In genomic region chr10:93567277-93568104, GRCh38 we compare ENCODE assay signal across 16 cellular contexts. TPM values are rescaled to one million over a fixed set of nuclear protein-coding genes. Genes with fewer than 3 reads are reported as not detected.
DNase-seq lines count a peak whose midpoint lies in the region; ATAC-seq and TF ChIP-seq lines count a peak whose summit lies in the region.
"Had no signal": no experiment of that assay in that cellular context is flagged by ENCODE, and none has a peak within 500 bp of the region (broad histone marks: within the 10 kb centered on the region; RNA-seq: fewer than 3 reads in every experiment).

No MANE protein-coding gene starts in this region.

- ATAC-seq in mucosa of descending colon: no peak

- H3K4me1 ChIP-seq in HUES48 (ENCODE audit: control insufficient read depth, insufficient read depth, low read length) (peaks cover 20% of the 10 kb centered on the region), mucosa of descending colon (ENCODE audit: low read depth) (peaks cover 7% of the 10 kb centered on the region), subcutaneous abdominal adipose tissue (ENCODE audit: control insufficient read depth in 5 of 5, insufficient read depth in 5 of 5, low read length in 5 of 5) (peaks cover 3 to 55% (median 33%) of the 10 kb centered on the region in 5 donors)

- peaks cover 40% of the 10 kb centered on the region for H3K27me3 Mint-ChIP-seq in dendritic cell treated with granulocyte-macrophage colony-stimulating factor and Interleukin-4, amounts not matched to agents 40 ng/mL and 50 ng/mL, for 4 days

- no peaks in the 10 kb centered on the region for H3K9me3 Mint-ChIP-seq in dendritic cell treated with granulocyte-macrophage colony-stimulating factor and Interleukin-4, amounts not matched to agents 40 ng/mL and 50 ng/mL, for 4 days
- H3K9me3 Mint-ChIP-seq: activated naive CD8-positive, alpha-beta T cell treated with anti-CD3 and anti-CD28 coated beads, Interleukin-2, amount 10 ng/mL, durations not matched to agents 7 days and 5 days; CD4-positive, alpha-beta T cell had no signal

- no peak for TF ChIP-seq POLR2A in erythroblast (IDR thresholded peaks at IDR 0.05; ENCODE audit: low read length)

- H3K27me3 ChIP-seq in HUES48 (ENCODE audit: control insufficient read depth, insufficient read depth, low read length) (peaks cover 89% of the 10 kb centered on the region), subcutaneous abdominal adipose tissue (ENCODE audit: control insufficient read depth in 5 of 5, insufficient read depth in 4 of 5, low read length in 5 of 5) (peaks cover 0 to 21% (median 8%) of the 10 kb centered on the region in 5 donors)

- peak overlapping the region; percentile 63 for H3K27ac Mint-ChIP-seq in dendritic cell treated with granulocyte-macrophage colony-stimulating factor and Interleukin-4, amounts not matched to agents 40 ng/mL and 50 ng/mL, for 4 days
- H3K27ac Mint-ChIP-seq: activated naive CD8-positive, alpha-beta T cell treated with anti-CD3 and anti-CD28 coated beads, Interleukin-2, amount 10 ng/mL, durations not matched to agents 7 days and 5 days; CD4-positive, alpha-beta T cell had no signal

- H3K36me3 Mint-ChIP-seq in dendritic cell treated with granulocyte-macrophage colony-stimulating factor and Interleukin-4, amounts not matched to agents 40 ng/mL and 50 ng/mL, for 4 days (ENCODE audit: low read depth): peaks cover 10% of the 10 kb centered on the region
- H3K36me3 Mint-ChIP-seq: activated naive CD8-positive, alpha-beta T cell treated with anti-CD3 and anti-CD28 coated beads, Interleukin-2, amount 10 ng/mL, durations not matched to agents 7 days and 5 days had no signal

- peaks cover 66% of the 10 kb centered on the region for H3K4me1 Mint-ChIP-seq in dendritic cell treated with granulocyte-macrophage colony-stimulating factor and Interleukin-4, amounts not matched to agents 40 ng/mL and 50 ng/mL, for 4 days (ENCODE audit: low read depth)

- H3K9me3 ChIP-seq in HUES48 (ENCODE audit: control insufficient read depth, insufficient read depth, low read length): no peaks in the 10 kb centered on the region
- H3K9me3 ChIP-seq in mucosa of descending colon: no peaks in the 10 kb centered on the region
- no peaks in the 10 kb centered on the region for H3K9me3 ChIP-seq in subcutaneous abdominal adipose tissue (ENCODE audit: control insufficient read depth in 5 of 5, low read length in 5 of 5)

- intact Hi-C loops in dendritic cell treated with granulocyte-macrophage colony-stimulating factor and Interleukin-4, amounts not matched to agents 40 ng/mL and 50 ng/mL, for 4 days (cut with micrococcal nuclease): loop anchor here (10.0 kb wide), 1 partner anchor 47 kb away; the partner anchor contains the start of gene PDE6C
- intact Hi-C loops in mucosa of descending colon (cut with DNase I, micrococcal nuclease): no loop called here

- H3K27ac ChIP-seq in HUES48 (ENCODE audit: low read depth, low read length): no peak overlapping the region
- H3K27ac ChIP-seq in subcutaneous abdominal adipose tissue (ENCODE audit: low read depth, low read length): peak overlapping the region; percentile 29

- peak overlapping the region; percentile 89 for H3K4me3 Mint-ChIP-seq in dendritic cell treated with granulocyte-macrophage colony-stimulating factor and Interleukin-4, amounts not matched to agents 40 ng/mL and 50 ng/mL, for 4 days
- H3K4me3 Mint-ChIP-seq: activated naive CD8-positive, alpha-beta T cell treated with anti-CD3 and anti-CD28 coated beads, Interleukin-2, amount 10 ng/mL, durations not matched to agents 7 days and 5 days; CD4-positive, alpha-beta T cell had no signal

- DNase-seq in mucosa of descending colon (no peak), NCI-H1092 (lab: John Stamatoyannopoulos, UW) (no peak), erythroblast (lab: John Stamatoyannopoulos, UW) (no peak), NCI-H524 (lab: John Stamatoyannopoulos, UW) (no peak)
- DNase-seq: activated CD8-positive, alpha-beta memory T cell treated with anti-CD3 and anti-CD28 coated beads, Interleukin-2, amount 50 U/mL, for 48 hours; activated naive CD8-positive, alpha-beta T cell treated with anti-CD3 and anti-CD28 coated beads, Interleukin-2, amount 10 ng/mL, durations not matched to agents 7 days and 5 days; CD4-positive, alpha-beta T cell; foreskin melanocyte; MV-4-11; NCI-H2171 had no signal

- H3K36me3 ChIP-seq in HUES48 (ENCODE audit: control insufficient read depth, insufficient read depth, low read length) (no peaks in the 10 kb centered on the region), mucosa of descending colon (ENCODE audit: low read depth) (no peaks in the 10 kb centered on the region), subcutaneous abdominal adipose tissue (ENCODE audit: control insufficient read depth in 5 of 5, insufficient read depth in 5 of 5, low read length in 5 of 5) (no peaks in the 10 kb centered on the region)

- H3K4me3 ChIP-seq in HUES48 (ENCODE audit: low read depth, low read length) (peak overlapping the region; percentile 72), mucosa of descending colon (peak overlapping the region; percentile 11), subcutaneous abdominal adipose tissue (ENCODE audit: low read depth in 1 of 5, low read length in 5 of 5) (peak overlapping the region; percentile 61 to 83 (median 74))

- H3K9ac ChIP-seq in HUES48 (ENCODE audit: low read depth, low read length) (no peak overlapping the region), subcutaneous abdominal adipose tissue (ENCODE audit: low read length in 5 of 5) (peak overlapping the region in 1 of 5 donors; percentile 49)

- TF ChIP-seq CTCF in mucosa of descending colon (IDR thresholded peaks at IDR 0.05): no peak

RNA-seq across cellular contexts. Expression of gene FFAR4, which starts 1.0 kb away (rescaled TPM):
- total RNA-seq in mucosa of descending colon: 10 to 100 TPM; 17.4 to 36.3 (median 28.7) TPM
- total RNA-seq: activated naive CD8-positive, alpha-beta T cell treated with anti-CD3 and anti-CD28 coated beads, Interleukin-2, amount 10 ng/mL, durations not matched to agents 7 days and 5 days; CD4-positive, alpha-beta T cell; dermis blood vessel endothelial cell; H4 had no signal

RNA-seq across cellular contexts. Expression of gene RBP4, which starts 33.5 kb away (rescaled TPM):
- 1 to 10 TPM; 5.2 to 7.0 (median 6.6) TPM for total RNA-seq in mucosa of descending colon
- total RNA-seq: activated naive CD8-positive, alpha-beta T cell treated with anti-CD3 and anti-CD28 coated beads, Interleukin-2, amount 10 ng/mL, durations not matched to agents 7 days and 5 days; CD4-positive, alpha-beta T cell; dermis blood vessel endothelial cell had no signal

RNA-seq across cellular contexts. Expression of gene PDE6C, which starts 44.8 kb away (rescaled TPM):
- total RNA-seq in mucosa of descending colon: not detected
- total RNA-seq: activated naive CD8-positive, alpha-beta T cell treated with anti-CD3 and anti-CD28 coated beads, Interleukin-2, amount 10 ng/mL, durations not matched to agents 7 days and 5 days; CD4-positive, alpha-beta T cell; dermis blood vessel endothelial cell; H4; left cardiac atrium had no signal

Comparison
In these comparisons a context has a peak if more than half of its experiments do, and no peak if none do; other contexts are left out.
1. H3K4me3 ChIP-seq: peak in every context shown above with its lines; median percentile 74 in subcutaneous abdominal adipose tissue; 72 in HUES48; 11 in mucosa of descending colon.